Comparison of ENCODE assay signal across 8 cellular contexts in the genomic region with DNA sequence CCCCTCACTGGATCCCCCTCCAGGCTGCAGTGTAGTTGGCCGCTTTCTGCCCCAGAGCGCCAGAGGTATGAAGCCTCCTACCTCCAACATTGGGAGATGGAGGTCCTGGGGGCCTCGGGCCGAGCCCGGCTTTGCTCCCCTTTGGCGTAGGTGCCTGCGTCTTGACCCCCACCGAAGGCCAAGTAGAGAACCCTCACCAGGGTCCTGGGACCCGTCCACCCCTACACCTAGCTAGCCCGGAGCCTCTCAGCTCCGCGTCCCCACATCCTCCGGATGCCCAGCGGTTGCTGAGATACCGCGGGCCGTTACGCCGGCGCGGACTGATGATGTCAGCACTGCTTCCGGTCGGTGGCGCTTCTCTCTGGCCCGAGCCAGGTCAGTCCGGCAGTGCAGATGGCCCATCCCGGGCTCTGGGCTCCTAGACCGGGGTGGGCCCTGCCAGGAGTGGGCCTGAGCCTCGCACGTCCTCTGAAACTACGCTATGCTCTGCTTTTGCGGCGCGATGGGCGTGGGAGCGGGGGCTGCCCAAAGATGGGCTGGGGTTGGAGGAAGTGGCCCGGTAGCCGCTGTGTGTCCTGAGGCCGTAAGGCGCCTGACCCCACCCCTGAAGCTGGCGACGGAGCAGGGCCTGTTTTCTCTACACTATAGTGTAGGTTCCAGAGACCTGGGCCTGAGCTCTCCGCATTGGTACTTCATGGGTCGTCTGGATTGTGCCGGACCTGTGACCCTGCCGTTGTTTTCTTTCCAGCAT. TPM values are rescaled to one million over a fixed set of nuclear protein-coding genes. Genes with fewer than 3 reads are reported as not detected.
DNase-seq lines count a peak whose midpoint lies in the region; ATAC-seq and TF ChIP-seq lines count a peak whose summit lies in the region.

A gene (minus strand): TSS at position 297 of the 751 bp plus-strand sequence. CDS start 1,871 bp downstream, outside the sequence.
A gene with protein sequence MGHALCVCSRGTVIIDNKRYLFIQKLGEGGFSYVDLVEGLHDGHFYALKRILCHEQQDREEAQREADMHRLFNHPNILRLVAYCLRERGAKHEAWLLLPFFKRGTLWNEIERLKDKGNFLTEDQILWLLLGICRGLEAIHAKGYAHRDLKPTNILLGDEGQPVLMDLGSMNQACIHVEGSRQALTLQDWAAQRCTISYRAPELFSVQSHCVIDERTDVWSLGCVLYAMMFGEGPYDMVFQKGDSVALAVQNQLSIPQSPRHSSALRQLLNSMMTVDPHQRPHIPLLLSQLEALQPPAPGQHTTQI (plus strand): TSS at position 332 of the 751 bp plus-strand sequence. CDS start 521 bp downstream, outside the sequence.

- TF ChIP-seq CTCF in endothelial cell (IDR thresholded peaks at IDR 0.05; ENCODE audit: unreplicated experiment), result no peak

- peak within 1 kb of the TSS; percentile 96 for H3K4me3 Mint-ChIP-seq in endothelial cell (ENCODE audit: unreplicated experiment)

- H3K27me3 Mint-ChIP-seq in endothelial cell (ENCODE audit: unreplicated experiment), result peaks cover 14% of the 10 kb centered on the region

- H3K4me1 Mint-ChIP-seq in endothelial cell (ENCODE audit: unreplicated experiment), result peaks cover 26% of the 10 kb centered on the region

- peaks cover 6% of the 10 kb centered on the region for H3K36me3 Mint-ChIP-seq in endothelial cell (ENCODE audit: low read depth, unreplicated experiment)

- H3K27ac Mint-ChIP-seq in endothelial cell (ENCODE audit: unreplicated experiment), result peak within 1 kb of the TSS; percentile 98

- DNase-seq in COLO829 (ENCODE audit: low spot score) (peak; percentile 94), NOMO-1 (lab: John Stamatoyannopoulos, UW; ENCODE audit: unreplicated experiment in 2 of 2) (peak; percentile 78 to 84), endothelial cell (ENCODE audit: low spot score) (peak; percentile 95), midbrain (lab: John Stamatoyannopoulos, UW) (peak; percentile 94)
- peak; percentile 86 for DNase-seq in activated CD8-positive, alpha-beta memory T cell treated with anti-CD3 and anti-CD28 coated beads, Interleukin-2, amount 50 U/mL, for 4 hours
- DNase-seq in stimulated activated CD8-positive, alpha-beta memory T cell treated with anti-CD3 and anti-CD28 coated beads, Interleukin-15, amount 100 ng/mL, for 4 hours (ENCODE audit: low read depth in 2 of 2), result peak; percentile 75 to 78

- H3K9me3 Mint-ChIP-seq in endothelial cell (ENCODE audit: unreplicated experiment), result no peaks in the 10 kb centered on the region

- ATAC-seq in GM19455 (IDR thresholded peaks at IDR 0.05; ENCODE audit: unreplicated experiment) (peak; percentile 87), HG03575 (IDR thresholded peaks at IDR 0.05; ENCODE audit: extremely low read depth, insufficient number of reproducible peaks, low FRiP score, unreplicated experiment) (peak; percentile 36)

RNA-seq across cellular contexts. Expression of the first gene that starts in this region (rescaled TPM):
- 7.3 TPM for total RNA-seq in endothelial cell (ENCODE audit: unreplicated experiment)

RNA-seq across cellular contexts. Expression of the second gene that starts in this region (rescaled TPM):
- total RNA-seq in endothelial cell (ENCODE audit: unreplicated experiment), result 29.5 TPM

Comparison
In these comparisons a context has a peak if more than half of its experiments do, and no peak if none do; other contexts are left out.
1. Peak in every context shown above with its lines: DNase-seq and ATAC-seq.